1 cellular context compared by ENCODE assay signal in the genomic region with DNA sequence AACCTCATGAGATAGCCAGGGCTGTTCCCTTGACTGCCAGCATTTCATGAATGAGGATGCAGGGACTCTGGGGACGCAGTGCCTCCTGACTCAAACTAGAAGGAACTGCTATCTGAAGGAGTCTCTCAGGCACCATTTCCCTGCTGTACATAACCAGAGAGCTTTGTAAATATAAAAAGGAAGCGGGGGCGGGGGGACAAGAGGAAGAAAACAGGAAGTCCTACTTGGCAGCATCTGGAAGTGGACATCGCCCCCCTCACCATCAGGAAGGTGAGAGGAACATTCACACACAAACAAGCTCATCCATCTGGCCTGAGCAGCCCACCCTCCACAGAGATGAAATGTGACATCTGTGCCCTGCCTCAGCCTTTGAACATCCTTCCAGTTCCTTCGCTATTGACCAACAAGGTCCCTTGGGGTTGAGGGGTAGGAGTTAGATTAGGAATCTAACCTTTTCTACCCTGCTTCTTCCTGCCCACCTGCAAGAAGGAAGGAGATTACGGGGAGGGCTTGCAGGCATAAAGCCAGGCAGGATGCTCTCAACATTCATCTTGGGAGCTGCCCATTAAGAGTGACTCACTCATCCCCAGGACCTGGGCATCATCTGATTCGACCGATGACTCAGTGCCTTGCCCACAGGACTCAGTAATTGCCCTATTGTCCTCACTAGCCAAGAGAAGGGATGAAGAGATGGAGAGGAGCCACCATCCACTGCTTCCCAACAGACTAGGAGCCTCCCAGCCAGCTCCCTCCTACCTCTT.
TF ChIP-seq lines count a peak whose summit lies in the region.

No MANE protein-coding gene starts in this region.

TF ChIP-seq in K562, 482 proteins besides CTCF, POLR2A, EP300 and RAD21 (continued from another document):
- TF ChIP-seq, protein P1, sequence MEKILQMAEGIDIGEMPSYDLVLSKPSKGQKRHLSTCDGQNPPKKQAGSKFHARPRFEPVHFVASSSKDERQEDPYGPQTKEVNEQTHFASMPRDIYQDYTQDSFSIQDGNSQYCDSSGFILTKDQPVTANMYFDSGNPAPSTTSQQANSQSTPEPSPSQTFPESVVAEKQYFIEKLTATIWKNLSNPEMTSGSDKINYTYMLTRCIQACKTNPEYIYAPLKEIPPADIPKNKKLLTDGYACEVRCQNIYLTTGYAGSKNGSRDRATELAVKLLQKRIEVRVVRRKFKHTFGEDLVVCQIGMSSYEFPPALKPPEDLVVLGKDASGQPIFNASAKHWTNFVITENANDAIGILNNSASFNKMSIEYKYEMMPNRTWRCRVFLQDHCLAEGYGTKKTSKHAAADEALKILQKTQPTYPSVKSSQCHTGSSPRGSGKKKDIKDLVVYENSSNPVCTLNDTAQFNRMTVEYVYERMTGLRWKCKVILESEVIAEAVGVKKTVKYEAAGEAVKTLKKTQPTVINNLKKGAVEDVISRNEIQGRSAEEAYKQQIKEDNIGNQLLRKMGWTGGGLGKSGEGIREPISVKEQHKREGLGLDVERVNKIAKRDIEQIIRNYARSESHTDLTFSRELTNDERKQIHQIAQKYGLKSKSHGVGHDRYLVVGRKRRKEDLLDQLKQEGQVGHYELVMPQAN (IDR thresholded peaks at IDR 0.05; ENCODE audit: borderline replicate concordance): no peak
- TF ChIP-seq SNAPC5 (CRISPR knock-in tag; IDR thresholded peaks at IDR 0.05) (no peak), ZNF583 (CRISPR knock-in tag; IDR thresholded peaks at IDR 0.05) (no peak), ARNT (IDR thresholded peaks at IDR 0.05) (no peak), EHMT2 (IDR thresholded peaks at IDR 0.05) (no peak), MAX (CRISPR knock-in tag; IDR thresholded peaks at IDR 0.05) (peak; percentile 26; the same call in 1 of the 2 replicates), ETS2 (tag; IDR thresholded peaks at IDR 0.05; ENCODE audit: borderline replicate concordance, poor library complexity, severe bottlenecking) (no peak), ZEB2 (IDR thresholded peaks at IDR 0.05) (peak; percentile 22; the same call in 1 of the 2 replicates), ZNF76 (CRISPR knock-in tag; IDR thresholded peaks at IDR 0.05; ENCODE audit: borderline replicate concordance) (no peak), HDAC1 (IDR thresholded peaks at IDR 0.05) (no peak), MCM2 (IDR thresholded peaks at IDR 0.05; ENCODE audit: low read depth) (no peak), HMGN3 (IDR thresholded peaks at IDR 0.05; ENCODE audit: borderline replicate concordance, extremely low read depth, insufficient read length, low read depth, low read length) (no peak), HDAC6 (IDR thresholded peaks at IDR 0.05; ENCODE audit: low read depth, low read length) (no peak), E2F6 (IDR thresholded peaks at IDR 0.05; ENCODE audit: borderline replicate concordance in 1 of 2, extremely low read depth in 1 of 2, insufficient read depth in 1 of 2, insufficient read length in 1 of 2, low read depth in 1 of 2, low read length in 1 of 2, poor library complexity in 1 of 2, severe bottlenecking in 1 of 2) (no peak), DPF2 (IDR thresholded peaks at IDR 0.05) (0 out of 2 replicates have a peak, but pooled peaks have one; percentile 25), ARID1B (IDR thresholded peaks at IDR 0.05) (peak; percentile 45; the same call in 1 of the 2 replicates), RCOR1 (IDR thresholded peaks at IDR 0.05; ENCODE audit: borderline replicate concordance in 1 of 2, low read depth in 2 of 2, low read length in 2 of 2) (0 out of 4 replicates have a peak, but pooled peaks of 1 of the 2 experiments have one; percentile 22), MYNN (IDR thresholded peaks at IDR 0.05) (0 out of 2 replicates have a peak, but pooled peaks have one; percentile 32), MYNN (CRISPR knock-in tag; IDR thresholded peaks at IDR 0.05) (no peak), ZNF124 (CRISPR knock-in tag; IDR thresholded peaks at IDR 0.05) (no peak), ZNF79 (CRISPR knock-in tag; IDR thresholded peaks at IDR 0.05; ENCODE audit: low read depth) (no peak), ZNF146 (CRISPR knock-in tag; IDR thresholded peaks at IDR 0.05; ENCODE audit: unreplicated experiment) (no peak), CREBBP (IDR thresholded peaks at IDR 0.05; ENCODE audit: low read depth, low read length) (no peak), ZNF174 (CRISPR knock-in tag; IDR thresholded peaks at IDR 0.05) (no peak), PTTG1 (tag; IDR thresholded peaks at IDR 0.05; ENCODE audit: low read depth) (no peak), RREB1 (CRISPR knock-in tag; IDR thresholded peaks at IDR 0.05) (no peak), TCFL5 (CRISPR knock-in tag; conservative IDR thresholded peaks at IDR 0.05) (no peak)
- TF ChIP-seq, protein P2, sequence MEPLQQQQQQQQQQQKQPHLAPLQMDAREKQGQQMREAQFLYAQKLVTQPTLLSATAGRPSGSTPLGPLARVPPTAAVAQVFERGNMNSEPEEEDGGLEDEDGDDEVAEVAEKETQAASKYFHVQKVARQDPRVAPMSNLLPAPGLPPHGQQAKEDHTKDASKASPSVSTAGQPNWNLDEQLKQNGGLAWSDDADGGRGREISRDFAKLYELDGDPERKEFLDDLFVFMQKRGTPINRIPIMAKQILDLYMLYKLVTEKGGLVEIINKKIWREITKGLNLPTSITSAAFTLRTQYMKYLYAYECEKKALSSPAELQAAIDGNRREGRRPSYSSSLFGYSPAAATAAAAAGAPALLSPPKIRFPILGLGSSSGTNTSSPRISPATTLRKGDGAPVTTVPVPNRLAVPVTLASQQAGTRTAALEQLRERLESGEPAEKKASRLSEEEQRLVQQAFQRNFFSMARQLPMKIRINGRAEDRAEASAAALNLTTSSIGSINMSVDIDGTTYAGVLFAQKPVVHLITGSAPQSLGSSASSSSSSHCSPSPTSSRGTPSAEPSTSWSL (CRISPR knock-in tag; IDR thresholded peaks at IDR 0.05; ENCODE audit: borderline replicate concordance): no peak
